Comparison of ENCODE assay signal across 25 cellular contexts in genomic region chr1:225681231-225681630, GRCh38. TPM values are rescaled to one million over a fixed set of nuclear protein-coding genes. Genes with fewer than 3 reads are reported as not detected.
DNase-seq lines count a peak whose midpoint lies in the region; ATAC-seq, FAIRE-seq and TF ChIP-seq lines count a peak whose summit lies in the region.
"Had no signal": no experiment of that assay in that cellular context is flagged by ENCODE, and none has a peak within 500 bp of the region (broad histone marks: within the 10 kb centered on the region; RNA-seq: fewer than 3 reads in every experiment).

No MANE protein-coding gene starts in this region.

- H3K9ac ChIP-seq in K562 (ENCODE audit: insufficient read depth in 1 of 2, low read depth in 2 of 2, low read length in 2 of 2) (no peak overlapping the region), colonic mucosa (ENCODE audit: low read depth in 2 of 2, low read length in 2 of 2) (no peak overlapping the region)
- H3K9ac ChIP-seq: BLaER1 treated with 17β-estradiol and CSF1 and Interleukin-3, amounts not matched to agents 10 nM and 100 nM had no signal

- no peaks in the 10 kb centered on the region for H3K9me3 ChIP-seq in K562 (replicated peaks; ENCODE audit: control insufficient read depth, insufficient read depth, low read depth, low read length)
- no peaks in the 10 kb centered on the region for H3K9me3 ChIP-seq in colonic mucosa
- H3K9me3 ChIP-seq: A549 had no signal

- POLR2A ChIA-PET in K562 (lab: Yijun Ruan, JAX) = interaction anchor here (0.6 kb wide), 1 partner anchor 49 kb away, joined by 3 read pairs; no protein-coding TSS in a partner anchor

- peaks cover 56 to 59% of the 10 kb centered on the region in 2 experiments for H3K27me3 ChIP-seq in K562 (ENCODE audit: control insufficient read depth in 2 of 2, insufficient read depth in 2 of 2, low read length in 2 of 2)
- no peaks in the 10 kb centered on the region for H3K27me3 ChIP-seq in colonic mucosa
- H3K27me3 ChIP-seq: BLaER1 treated with 17β-estradiol and CSF1 and Interleukin-3, amounts not matched to agents 10 nM and 100 nM had no signal

- no peak for TF ChIP-seq RAD21 in K562 (CRISPR knock-in tag; conservative IDR thresholded peaks at IDR 0.05 in 1 of 2, IDR thresholded peaks at IDR 0.05 in 1 of 2)

- TF ChIP-seq EP300 in K562 (IDR thresholded peaks at IDR 0.05; ENCODE audit: low read length) = no peak

- H3K4me1 ChIP-seq in K562 (replicated peaks in 1 of 2; ENCODE audit: control insufficient read depth in 2 of 2, insufficient read depth in 2 of 2, low read length in 2 of 2) (peaks cover 0 to 4% of the 10 kb centered on the region in 2 experiments; a peak in 1 of 5 replicates), colonic mucosa (no peaks in the 10 kb centered on the region)
- H3K4me1 ChIP-seq: A549; BLaER1 treated with 17β-estradiol and CSF1 and Interleukin-3, amounts not matched to agents 10 nM and 100 nM had no signal

- no peak overlapping the region for H3K4me2 ChIP-seq in K562 (ENCODE audit: insufficient read depth, low read length)
- H3K4me2 ChIP-seq: A549; BLaER1 treated with 17β-estradiol and CSF1 and Interleukin-3, amounts not matched to agents 10 nM and 100 nM had no signal

- ATAC-seq in K562 = no peak
- no peak for ATAC-seq in HG03196 (IDR thresholded peaks at IDR 0.05; ENCODE audit: unreplicated experiment)
- ATAC-seq in left ventricle myocardium superior = no peak
- ATAC-seq: A549; CD8-positive, alpha-beta T cell; GM12878 had no signal

- BruUV-seq in K562 (replicated peaks; lab: Mats Ljungman, UMichigan) = no TSS peak

- H3K27ac ChIP-seq in K562 (ENCODE audit: extremely low read depth, low read depth, low read length) = no peak overlapping the region
- H3K27ac ChIP-seq in colonic mucosa = no peak overlapping the region
- H3K27ac ChIP-seq: 22Rv1; A549; BLaER1 treated with 17β-estradiol and CSF1 and Interleukin-3, amounts not matched to agents 10 nM and 100 nM; C4-2B had no signal

- H3K36me3 ChIP-seq in K562 (ENCODE audit: control insufficient read depth, insufficient read depth, low read length) (no peaks in the 10 kb centered on the region), colonic mucosa (no peaks in the 10 kb centered on the region)
- H3K36me3 ChIP-seq: BLaER1 treated with 17β-estradiol and CSF1 and Interleukin-3, amounts not matched to agents 10 nM and 100 nM had no signal

- in situ Hi-C loops in K562 (cut with MboI) = no loop called here

- no peak for FAIRE-seq in K562 (lab: Jason Lieb, UNC)
- FAIRE-seq: A549, GM12878, GM12892, GM18507 had no signal

- H3K9me1 ChIP-seq in K562 (ENCODE audit: control insufficient read depth, insufficient read depth, low read length) = no peaks in the 10 kb centered on the region

- CTCF ChIA-PET in K562 (lab: Yijun Ruan, JAX; ENCODE audit: low intra/inter-chr PET ratio) = no interaction called here

- no peak for TF ChIP-seq CTCF in K562 (IDR thresholded peaks at IDR 0.05 in 2 of 3, conservative IDR thresholded peaks at IDR 0.05 in 1 of 3; ENCODE audit: insufficient read depth in 2 of 3, low read depth in 1 of 3, low read length in 3 of 3)
- no peak for TF ChIP-seq CTCF in colonic mucosa (IDR thresholded peaks at IDR 0.05)

- DNase-seq in COLO829 (ENCODE audit: low spot score) (peak; percentile 91), NCI-H2227 treated with DMSO at 0.1 percent for 48 hours (lab: John Stamatoyannopoulos, UW) (peak; percentile 53), K562 (ENCODE audit: extremely low read depth in 1 of 4, low spot score in 3 of 4) (no peak), foreskin melanocyte (peak; percentile 18), left ventricle myocardium superior (no peak), colonic mucosa (no peak)
- DNase-seq: AML-193; CD4-positive, alpha-beta T cell; CD8-positive, alpha-beta T cell; COR-L47; DMS 273 treated with DMSO at 0.1 percent for 48 hours; DMS153; DMS53; DMS79; DND-41; EL; GDM1 had no signal

- H3K4me3 ChIP-seq in K562 (no peak overlapping the region), colonic mucosa (no peak overlapping the region)
- H3K4me3 ChIP-seq: A549; BLaER1 treated with 17β-estradiol and CSF1 and Interleukin-3, amounts not matched to agents 10 nM and 100 nM; GM12878 had no signal

- TF ChIP-seq POLR2A in K562 (conservative IDR thresholded peaks at IDR 0.05) = no peak

- no peak overlapping the region for H2AFZ ChIP-seq in K562 (ENCODE audit: low read depth, low read length)

- H4K20me1 ChIP-seq in K562 (replicated peaks; ENCODE audit: control insufficient read depth, insufficient read depth, low read length) = no peaks in the 10 kb centered on the region
- H4K20me1 ChIP-seq: BLaER1 treated with 17β-estradiol and CSF1 and Interleukin-3, amounts not matched to agents 10 nM and 100 nM had no signal

- no peaks in the 10 kb centered on the region for H3K79me2 ChIP-seq in K562 (ENCODE audit: control insufficient read depth, insufficient read depth, low read length)

- intact Hi-C loops in K562 (cut with micrococcal nuclease) (no loop called here), left ventricle myocardium superior (cut with micrococcal nuclease) (no loop called here), colonic mucosa (cut with DNase I) (no loop called here)

- WGBS in K562 (ENCODE audit: insufficient coverage, low coverage, missing lambda C conversion rate) = 0% methylated on average over 2 of the region's 2 CpGs

TF ChIP-seq in K562, 482 proteins besides CTCF, POLR2A, EP300 and RAD21:
- TF ChIP-seq CBX8 (IDR thresholded peaks at IDR 0.05; ENCODE audit: borderline replicate concordance, extremely low read depth, low read depth, low read length, poor library complexity, severe bottlenecking) (peak; percentile 74), ZNF511 (CRISPR knock-in tag; IDR thresholded peaks at IDR 0.05) (no peak)

RNA-seq across cellular contexts. Expression of gene ENAH, which starts 28.3 kb away (rescaled TPM):
- total RNA-seq in K562 (2011; cell fraction: chromatin; rRNA removed; ENCODE audit: low replicate concordance) = 0.56 and 1.1 TPM in 2 replicates
- under 0.01 TPM in 1 of 2 replicates, not detected in the other for total RNA-seq in K562 (2011; cell fraction: nucleolus; rRNA removed)
- 0.15 and 0.69 TPM in 2 replicates for total RNA-seq in K562 (2011; cell fraction: nucleoplasm; rRNA removed)
- total RNA-seq in K562 (2014; rRNA removed) (0.05 and 0.12 TPM in 2 replicates), K562 (2014; rRNA removed; fragmentation: Illumina TruSeq; extraction: Trizol) (0.10 and 0.15 TPM in 2 replicates), K562 (2015; rRNA removed; fragmentation: Illumina TruSeq; extraction: Trizol) (0.15 and 0.29 TPM in 2 replicates), K562 (2021) (0.55 and 0.85 TPM in 2 replicates), left ventricle myocardium superior (90.1 TPM), colonic mucosa (10 to 100 TPM; 43.5 to 63.7 TPM)
- polyA plus RNA-seq in K562 (2011; rRNA removed) (0.34 and 1.2 TPM in 2 replicates), K562 (2014; fragmentation: Illumina TruSeq; extraction: Trizol) (0.06 and 0.33 TPM in 2 replicates), K562 (2014; fragmentation: Nextera tagmentation; extraction: Ambion mirVana) (under 1 TPM; 0.03 to 0.13 TPM), K562 (2014; rRNA removed) (0.05 TPM in 1 of 2 replicates, not detected in the other)
- 0.01 and 0.10 TPM in 2 replicates for polyA plus RNA-seq in K562 (2011; cell fraction: cytosol; rRNA removed)
- 0.21 and 0.44 TPM in 2 replicates for polyA plus RNA-seq in K562 (2011; cell fraction: nucleus; rRNA removed)
- polyA plus RNA-seq in K562 (2012) = 0.06 and 0.14 TPM in 2 replicates
- polyA minus RNA-seq in K562 (2011; rRNA and poly(A)+ RNA removed) = 1.8 and 4.3 TPM in 2 replicates
- polyA minus RNA-seq in K562 (2011; cell fraction: cytosol; rRNA and poly(A)+ RNA removed) = 1.5 TPM in 1 of 2 replicates, not detected in the other
- polyA minus RNA-seq in K562 (2011; cell fraction: nucleus; rRNA and poly(A)+ RNA removed) = 0.22 and 0.40 TPM in 2 replicates
- total RNA-seq: CD4-positive, alpha-beta T cell had no signal

Comparison
In these comparisons a context has a peak if more than half of its experiments do, and no peak if none do; other contexts are left out.
1. DNase-seq: peak in COLO829 (single experiment), NCI-H2227 treated with DMSO at 0.1 percent for 48 hours (single experiment) and foreskin melanocyte (single experiment); none in K562 (0 of 4), left ventricle myocardium superior (single experiment) and colonic mucosa (single experiment).
2. RNA of gene ENAH, which starts 28.3 kb away (total RNA-seq): 90.1 TPM in left ventricle myocardium superior (single experiment) and 43.5 to 63.7 TPM in colonic mucosa; under 0.01 to 1.1 TPM in K562; every median in the first group is over 10 times any median in the second.